Comparison of ENCODE assay signal across 35 cellular contexts in the genomic region with DNA sequence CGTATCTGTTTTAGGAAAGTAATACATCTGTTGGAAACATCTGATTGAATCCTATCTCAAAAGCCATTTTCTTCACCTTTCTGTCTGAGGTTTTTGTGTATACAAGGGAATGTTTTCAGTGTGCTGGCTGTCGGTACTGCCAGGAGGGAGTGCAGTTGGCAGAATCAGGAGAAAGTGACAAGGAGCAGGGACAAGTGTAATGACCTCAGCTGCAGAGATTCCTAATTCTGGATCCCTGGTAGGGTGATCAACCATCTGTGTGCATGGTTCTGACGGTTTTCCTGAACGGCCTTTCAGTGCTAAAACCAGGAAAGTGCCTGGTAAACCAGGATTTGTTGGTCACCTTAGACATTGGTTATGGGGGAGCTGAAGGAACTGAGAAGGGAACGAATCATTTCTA. TPM values are rescaled to one million over a fixed set of nuclear protein-coding genes. Genes with fewer than 3 reads are reported as not detected.
"Had no signal": no experiment of that assay in that cellular context is flagged by ENCODE, and none has a peak within 500 bp of the region (broad histone marks: within the 10 kb centered on the region; RNA-seq: fewer than 3 reads in every experiment).

No MANE protein-coding gene starts in this region.

- DNase-seq: activated CD4-positive, alpha-beta memory T cell treated with anti-CD3 and anti-CD28 coated beads for 36 hours; activated CD4-positive, alpha-beta T cell treated with anti-CD3 and anti-CD28 coated beads for 36 hours; activated CD4-positive, alpha-beta T cell treated with anti-CD3 and anti-CD28 coated beads, Interleukin-2, amount 10 ng/mL, durations not matched to agents 24 days and 14 days; activated CD4-positive, CD25-positive, alpha-beta regulatory T cell; activated CD4-positive, CD25-positive, alpha-beta regulatory T cell treated with anti-CD3 and anti-CD28 coated beads, Interleukin-2, amount 50 U/mL, for 72 hours; activated CD8-positive, alpha-beta memory T cell treated with anti-CD3 and anti-CD28 coated beads, Interleukin-2, amount 10 ng/mL, durations not matched to agents 7 days and 5 days; activated CD8-positive, alpha-beta memory T cell treated with anti-CD3 and anti-CD28 coated beads, Interleukin-2, amount 50 U/mL, for 4 hours; activated CD8-positive, alpha-beta T cell treated with anti-CD3 and anti-CD28 coated beads, Interleukin-2, amount 10 ng/mL, durations not matched to agents 7 days and 5 days; activated effector memory CD4-positive, alpha-beta T cell treated with anti-CD3 and anti-CD28 coated beads, Interleukin-2, amount 50 U/mL, for 16 hours; activated naive CD4-positive, alpha-beta T cell treated with anti-CD3 and anti-CD28 coated beads for 36 hours; activated naive CD8-positive, alpha-beta T cell treated with anti-CD3 and anti-CD28 coated beads for 36 hours; activated naive CD8-positive, alpha-beta T cell treated with anti-CD3 and anti-CD28 coated beads, Interleukin-2, amount 50 U/mL, for 24 hours; activated T-cell treated with anti-CD3 and anti-CD28 coated beads, Interleukin-2, amount 50 U/mL, for 1 hour; activated T-cell treated with anti-CD3 and anti-CD28 coated beads, Interleukin-2, amount 50 U/mL, for 48 hours; adrenal gland; amygdala; aorta; central memory CD4-positive, alpha-beta T cell; cerebellar nuclear complex; colonic mucosa; dermis blood vessel endothelial cell; effector CD4-positive, alpha-beta T cell; esophagus squamous epithelium; foreskin melanocyte; T-helper 2 cell had no signal

- H3K9me3 ChIP-seq: adrenal gland, breast epithelium, colonic mucosa, esophagus squamous epithelium, gastroesophageal sphincter had no signal

- H3K4me1 ChIP-seq: breast epithelium, colonic mucosa had no signal

- H3K27me3 ChIP-seq: colonic mucosa had no signal

- ATAC-seq: activated CD4-positive, alpha-beta T cell treated with anti-CD3 and anti-CD28 coated beads for 36 hours; activated CD8-positive, alpha-beta memory T cell treated with anti-CD3 and anti-CD28 coated beads, Interleukin-2, amount 10 ng/mL, durations not matched to agents 7 days and 5 days; activated CD8-positive, alpha-beta T cell treated with anti-CD3 and anti-CD28 coated beads, Interleukin-2, amount 10 ng/mL, durations not matched to agents 7 days and 5 days; activated naive CD8-positive, alpha-beta T cell treated with anti-CD3 and anti-CD28 coated beads, Interleukin-2, amount 50 U/mL, for 24 hours; gastroesophageal sphincter had no signal

- H3K4me3 ChIP-seq: adrenal gland, breast epithelium, cardiac muscle cell, colonic mucosa, esophagus squamous epithelium, gastroesophageal sphincter had no signal

- H3K36me3 ChIP-seq: adrenal gland, breast epithelium, cardiac muscle cell, colonic mucosa, esophagus squamous epithelium, gastroesophageal sphincter had no signal

- H3K27ac ChIP-seq: adrenal gland, breast epithelium, cardiac muscle cell, colonic mucosa, epithelial cell of prostate, esophagus squamous epithelium, gastroesophageal sphincter had no signal

RNA-seq across cellular contexts. Expression of gene GDA, which starts 1.6 kb away (rescaled TPM):
- total RNA-seq: activated CD4-positive, alpha-beta memory T cell treated with anti-CD3 and anti-CD28 coated beads for 36 hours; activated CD4-positive, alpha-beta T cell treated with anti-CD3 and anti-CD28 coated beads for 36 hours; activated CD4-positive, alpha-beta T cell treated with anti-CD3 and anti-CD28 coated beads, Interleukin-2, amount 10 ng/mL, durations not matched to agents 24 days and 14 days; activated CD8-positive, alpha-beta memory T cell treated with anti-CD3 and anti-CD28 coated beads for 36 hours; activated CD8-positive, alpha-beta memory T cell treated with anti-CD3 and anti-CD28 coated beads, Interleukin-2, amount 10 ng/mL, durations not matched to agents 7 days and 5 days; activated CD8-positive, alpha-beta T cell treated with anti-CD3 and anti-CD28 coated beads, Interleukin-2, amount 10 ng/mL, durations not matched to agents 7 days and 5 days; activated naive CD4-positive, alpha-beta T cell treated with anti-CD3 and anti-CD28 coated beads for 36 hours; activated naive CD8-positive, alpha-beta T cell treated with anti-CD3 and anti-CD28 coated beads for 36 hours; activated T-helper 1 cell treated with anti-CD3 and anti-CD28 coated beads, Interleukin-12 subunit alpha, Interleukin-12 subunit beta, Interleukin-2, Interleukin-4 antibody, amounts not matched to agents 30 ng/mL and 10 ng/mL and 1 ng/mL, durations not matched to agents 14 hours and 24 hours and 36 hours; aorta; endothelial cell of umbilical vein; fibroblast of lung; gastroesophageal sphincter; glomerular endothelial cell; T-helper 1 cell treated with Interleukin-12 subunit alpha and Interleukin-12 subunit beta and Interleukin-4 antibody, amounts not matched to agents 30 ng/mL and 1 ng/mL, for 36 hours had no signal
- polyA plus RNA-seq: endothelial cell of umbilical vein, fibroblast of lung had no signal
